In genomic region chr17:1724869-1725641, GRCh38 we compare ENCODE assay signal across 9 cellular contexts. TPM values are rescaled to one million over a fixed set of nuclear protein-coding genes. Genes with fewer than 3 reads are reported as not detected.
DNase-seq lines count a peak whose midpoint lies in the region; ATAC-seq, FAIRE-seq and TF ChIP-seq lines count a peak whose summit lies in the region.
"Had no signal": no experiment of that assay in that cellular context is flagged by ENCODE, and none has a peak within 500 bp of the region (broad histone marks: within the 10 kb centered on the region; RNA-seq: fewer than 3 reads in every experiment).

No MANE protein-coding gene starts in this region.

- CTCF ChIA-PET in endothelial cell of umbilical vein (lab: Charles Lee), result interaction anchor here (1.0 to 12.8 kb wide), 4 partner anchors 48 to 141 kb away, joined by 3 to 262 read pairs (median 6); no protein-coding TSS in a partner anchor

- POLR2A ChIA-PET in endothelial cell of umbilical vein (lab: Charles Lee), result no interaction called here
- POLR2A ChIA-PET in naive thymus-derived CD8-positive, alpha-beta T cell (lab: Charles Lee), result interaction anchor here (0.8 to 3.7 kb wide), 12 partner anchors 8 to 309 kb away, joined by 3 to 31 read pairs (median 4); partner anchors contain the start of genes RILP, RPA1, SERPINF1 and SMYD4

- peaks cover 2% of the 10 kb centered on the region for H3K79me2 ChIP-seq in endothelial cell of umbilical vein (ENCODE audit: control insufficient read depth, insufficient read depth, low read length)

- TSS peak; percentile 23 for BruUV-seq in endothelial cell of umbilical vein (replicated peaks; lab: Mats Ljungman, UMichigan)

- peaks cover 7% of the 10 kb centered on the region for H3K4me1 ChIP-seq in endothelial cell of umbilical vein (ENCODE audit: control insufficient read depth, extremely low read depth, insufficient read depth, low read length)

- H3K4me3 Mint-ChIP-seq in naive thymus-derived CD8-positive, alpha-beta T cell, result peak overlapping the region; percentile 65 to 87 (median 80)

- H3K27ac ChIP-seq in endothelial cell of umbilical vein (ENCODE audit: insufficient read depth, low read depth, low read length), result peak overlapping the region; percentile 13

- peaks cover 0 to 23% (median 4%) of the 10 kb centered on the region in 3 donors for H3K36me3 Mint-ChIP-seq in naive thymus-derived CD8-positive, alpha-beta T cell

- H3K4me1 Mint-ChIP-seq in naive thymus-derived CD8-positive, alpha-beta T cell, result peaks cover 22 to 62% (median 49%) of the 10 kb centered on the region in 4 donors

- no peaks in the 10 kb centered on the region for H3K9me1 ChIP-seq in endothelial cell of umbilical vein (replicated peaks; ENCODE audit: control insufficient read depth, extremely low read depth, insufficient read depth, low read length)

- H3K9me3 ChIP-seq in endothelial cell of umbilical vein (replicated peaks; ENCODE audit: control insufficient read depth, insufficient read depth, low read length), result no peaks in the 10 kb centered on the region

- H3K27me3 ChIP-seq in endothelial cell of umbilical vein (ENCODE audit: control insufficient read depth in 2 of 2, insufficient read depth in 2 of 2, low read length in 2 of 2), result no peaks in the 10 kb centered on the region

- peak overlapping the region; percentile 27 for H2AFZ ChIP-seq in endothelial cell of umbilical vein (ENCODE audit: low read depth, low read length)

- TF ChIP-seq POLR2A in GM12892 (IDR thresholded peaks at IDR 0.05; ENCODE audit: low read depth, low read length) (no peak), endothelial cell of umbilical vein (IDR thresholded peaks at IDR 0.05; ENCODE audit: low read depth, low read length) (no peak), GM18505 (IDR thresholded peaks at IDR 0.05; ENCODE audit: borderline replicate concordance, extremely low read depth, insufficient read depth, insufficient read length) (no peak)

- no peak for TF ChIP-seq CTCF in endothelial cell of umbilical vein (IDR thresholded peaks at IDR 0.05; ENCODE audit: extremely low read depth in 1 of 2, insufficient read depth in 1 of 2, low read depth in 1 of 2, low read length in 2 of 2)

- H3K27ac Mint-ChIP-seq in naive thymus-derived CD8-positive, alpha-beta T cell, result peak overlapping the region in 9 of 10 donors; percentile 31 to 91 (median 68)

- DNase-seq in GM12892 (ENCODE audit: insufficient read length), result no peak
- peak; percentile 37 for DNase-seq in RKO (ENCODE audit: low spot score)
- DNase-seq in endothelial cell of umbilical vein (ENCODE audit: low read depth, low spot score), result no peak
- DNase-seq in naive thymus-derived CD8-positive, alpha-beta T cell, result peak in 2 of 10 donors; percentile 14 to 61
- DNase-seq in SIG-M5 treated with dmso at 0.1 percent for 504 hours (lab: John Stamatoyannopoulos, UW; ENCODE audit: unreplicated experiment), result no peak
- no peak for DNase-seq in NCI-H2227 (lab: John Stamatoyannopoulos, UW; ENCODE audit: unreplicated experiment)

- no peaks in the 10 kb centered on the region for H3K36me3 ChIP-seq in endothelial cell of umbilical vein (ENCODE audit: control insufficient read depth in 2 of 2, extremely low read depth in 1 of 2, insufficient read depth in 2 of 2, low read length in 2 of 2)

- peak; percentile 42 for FAIRE-seq in GM12892 (lab: Jason Lieb, UNC)
- FAIRE-seq in endothelial cell of umbilical vein (lab: Jason Lieb, UNC), result no peak
- FAIRE-seq: TTC549 had no signal

- peak overlapping the region; percentile 41 for H3K9ac ChIP-seq in endothelial cell of umbilical vein (replicated peaks; ENCODE audit: extremely low read depth, insufficient read depth, low read length)

- peak overlapping the region; percentile 14 to 55 (median 16) for H3K4me3 ChIP-seq in endothelial cell of umbilical vein (replicated peaks in 1 of 3; ENCODE audit: insufficient read depth in 1 of 3, low read depth in 1 of 3, low read length in 3 of 3)

- no peaks in the 10 kb centered on the region for H4K20me1 ChIP-seq in endothelial cell of umbilical vein (replicated peaks; ENCODE audit: control insufficient read depth, extremely low read depth, insufficient read depth, low read length)

- dilution Hi-C loops in endothelial cell of umbilical vein (cut with MboI; ENCODE audit: extremely low pct_ligation_motif_present, low sequenced_read_pairs), result no loop called here

- ATAC-seq in HG02623 (IDR thresholded peaks at IDR 0.05; ENCODE audit: unreplicated experiment) (peak; percentile 21), GM18505 (IDR thresholded peaks at IDR 0.05; ENCODE audit: unreplicated experiment) (no peak)
- ATAC-seq in naive thymus-derived CD8-positive, alpha-beta T cell, result peak; percentile 51 to 67

- peak overlapping the region; percentile 54 for H3K4me2 ChIP-seq in endothelial cell of umbilical vein (ENCODE audit: insufficient read depth, low read length)

- no peaks in the 10 kb centered on the region for H3K27me3 Mint-ChIP-seq in naive thymus-derived CD8-positive, alpha-beta T cell

- no peaks in the 10 kb centered on the region for H3K9me3 Mint-ChIP-seq in naive thymus-derived CD8-positive, alpha-beta T cell

- intact Hi-C loops in endothelial cell of umbilical vein (cut with micrococcal nuclease), result loop anchor here (2.0 kb wide), 1 partner anchor 104 kb away; the partner anchor contains the start of gene SMYD4

RNA-seq across cellular contexts. Expression of gene WDR81, which starts 0.6 kb away (rescaled TPM):
- polyA plus RNA-seq in GM12892 (2012; ENCODE audit: missing spikeins), result 3.1 TPM
- 16.5 and 17.3 TPM in 2 replicates for total RNA-seq in endothelial cell of umbilical vein
- polyA plus RNA-seq in endothelial cell of umbilical vein, result 10.4 and 12.1 TPM in 2 replicates
- polyA plus RNA-seq in endothelial cell of umbilical vein (2011; cell fraction: cytosol; rRNA removed), result 5.0 and 7.6 TPM in 2 replicates
- 18.5 and 22.3 TPM in 2 replicates for polyA plus RNA-seq in endothelial cell of umbilical vein (2011; cell fraction: nucleus; rRNA removed)
- 10.1 and 11.7 TPM in 2 replicates for polyA plus RNA-seq in endothelial cell of umbilical vein (2012)
- 10.2 and 10.9 TPM in 2 replicates for polyA minus RNA-seq in endothelial cell of umbilical vein
- polyA minus RNA-seq in endothelial cell of umbilical vein (2011; cell fraction: cytosol; rRNA and poly(A)+ RNA removed), result 12.5 TPM
- 9.7 and 18.8 TPM in 2 replicates for polyA minus RNA-seq in endothelial cell of umbilical vein (2011; cell fraction: nucleus; rRNA and poly(A)+ RNA removed)
- 10 to 100 TPM; 48.2 to 50.7 TPM for total RNA-seq in naive thymus-derived CD8-positive, alpha-beta T cell
- polyA plus RNA-seq in naive thymus-derived CD8-positive, alpha-beta T cell, result 10 to 100 TPM in 1 of 3 donors, 1 to 10 TPM in 2; 6.8 to 20.6 (median 9.2) TPM

RNA-seq across cellular contexts. Expression of gene TLCD2, which starts 14.9 kb away (rescaled TPM):
- polyA plus RNA-seq in GM12892 (2012; ENCODE audit: missing spikeins), result 0.08 TPM
- total RNA-seq in endothelial cell of umbilical vein, result 1.7 and 2.1 TPM in 2 replicates
- polyA plus RNA-seq in endothelial cell of umbilical vein, result 0.72 TPM in 2 replicates
- 0.75 and 0.83 TPM in 2 replicates for polyA plus RNA-seq in endothelial cell of umbilical vein (2011; cell fraction: cytosol; rRNA removed)
- polyA plus RNA-seq in endothelial cell of umbilical vein (2011; cell fraction: nucleus; rRNA removed), result 0.70 and 0.83 TPM in 2 replicates
- 1.6 and 2.4 TPM in 2 replicates for polyA plus RNA-seq in endothelial cell of umbilical vein (2012)
- polyA minus RNA-seq in endothelial cell of umbilical vein, result 0.98 and 1.0 TPM in 2 replicates
- polyA minus RNA-seq in endothelial cell of umbilical vein (2011; cell fraction: cytosol; rRNA and poly(A)+ RNA removed), result 1.6 TPM
- 0.24 and 0.38 TPM in 2 replicates for polyA minus RNA-seq in endothelial cell of umbilical vein (2011; cell fraction: nucleus; rRNA and poly(A)+ RNA removed)
- not detected for total RNA-seq in naive thymus-derived CD8-positive, alpha-beta T cell
- polyA plus RNA-seq in naive thymus-derived CD8-positive, alpha-beta T cell, result not detected

RNA-seq across cellular contexts. Expression of gene SERPINF2, which starts 17.6 kb away (rescaled TPM):
- polyA plus RNA-seq in GM12892 (2012; ENCODE audit: missing spikeins), result not detected
- 0.30 TPM in 1 of 2 replicates, not detected in the other for total RNA-seq in endothelial cell of umbilical vein
- 0.03 and 0.14 TPM in 2 replicates for polyA plus RNA-seq in endothelial cell of umbilical vein
- 0.06 and 0.09 TPM in 2 replicates for polyA plus RNA-seq in endothelial cell of umbilical vein (2011; cell fraction: cytosol; rRNA removed)
- polyA plus RNA-seq in endothelial cell of umbilical vein (2011; cell fraction: nucleus; rRNA removed), result 0.11 and 0.21 TPM in 2 replicates
- polyA plus RNA-seq in endothelial cell of umbilical vein (2012), result 0.12 TPM in 1 of 2 replicates, not detected in the other
- polyA minus RNA-seq in endothelial cell of umbilical vein, result 0.15 TPM in 1 of 2 replicates, not detected in the other
- polyA minus RNA-seq in endothelial cell of umbilical vein (2011; cell fraction: cytosol; rRNA and poly(A)+ RNA removed), result 1.5 TPM
- not detected in 2 replicates for polyA minus RNA-seq in endothelial cell of umbilical vein (2011; cell fraction: nucleus; rRNA and poly(A)+ RNA removed)
- total RNA-seq in naive thymus-derived CD8-positive, alpha-beta T cell, result 1 to 10 TPM in 1 of 2 experiments, under 1 TPM in 1; 0.85 to 1.5 TPM
- polyA plus RNA-seq in naive thymus-derived CD8-positive, alpha-beta T cell, result under 1 TPM in 2 of 3 donors, not detected in 1; 0.10 to 0.25 TPM

RNA-seq across cellular contexts. Expression of gene SERPINF1, which starts 36.8 kb away (rescaled TPM):
- polyA plus RNA-seq in GM12892 (2012; ENCODE audit: missing spikeins), result 4.1 TPM
- not detected in 2 replicates for total RNA-seq in endothelial cell of umbilical vein
- not detected in 2 replicates for polyA plus RNA-seq in endothelial cell of umbilical vein
- polyA plus RNA-seq in endothelial cell of umbilical vein (2011; cell fraction: cytosol; rRNA removed), result not detected in 2 replicates
- not detected in 2 replicates for polyA plus RNA-seq in endothelial cell of umbilical vein (2011; cell fraction: nucleus; rRNA removed)
- 0.85 and 0.87 TPM in 2 replicates for polyA plus RNA-seq in endothelial cell of umbilical vein (2012)
- polyA minus RNA-seq in endothelial cell of umbilical vein, result 1.6 and 3.4 TPM in 2 replicates
- polyA minus RNA-seq in endothelial cell of umbilical vein (2011; cell fraction: cytosol; rRNA and poly(A)+ RNA removed), result not detected
- not detected in 2 replicates for polyA minus RNA-seq in endothelial cell of umbilical vein (2011; cell fraction: nucleus; rRNA and poly(A)+ RNA removed)
- total RNA-seq in naive thymus-derived CD8-positive, alpha-beta T cell, result 10 to 100 TPM; 12.4 to 13.9 TPM
- 10 to 100 TPM in 2 of 3 donors, 1 to 10 TPM in 1; 8.0 to 32.4 (median 21.7) TPM for polyA plus RNA-seq in naive thymus-derived CD8-positive, alpha-beta T cell

RNA-seq across cellular contexts. Expression of gene PRPF8, which starts 40.4 kb away (rescaled TPM):
- polyA plus RNA-seq in GM12892 (2012; ENCODE audit: missing spikeins), result 119 TPM
- total RNA-seq in endothelial cell of umbilical vein, result 282 and 301 TPM in 2 replicates
- 215 and 230 TPM in 2 replicates for polyA plus RNA-seq in endothelial cell of umbilical vein
- 140 and 162 TPM in 2 replicates for polyA plus RNA-seq in endothelial cell of umbilical vein (2011; cell fraction: cytosol; rRNA removed)
- polyA plus RNA-seq in endothelial cell of umbilical vein (2011; cell fraction: nucleus; rRNA removed), result 382 and 429 TPM in 2 replicates
- polyA plus RNA-seq in endothelial cell of umbilical vein (2012), result 185 and 188 TPM in 2 replicates
- polyA minus RNA-seq in endothelial cell of umbilical vein, result 426 and 435 TPM in 2 replicates
- polyA minus RNA-seq in endothelial cell of umbilical vein (2011; cell fraction: cytosol; rRNA and poly(A)+ RNA removed), result 351 TPM
- polyA minus RNA-seq in endothelial cell of umbilical vein (2011; cell fraction: nucleus; rRNA and poly(A)+ RNA removed), result 222 and 293 TPM in 2 replicates
- 100 to 1,000 TPM; 523 to 532 TPM for total RNA-seq in naive thymus-derived CD8-positive, alpha-beta T cell
- polyA plus RNA-seq in naive thymus-derived CD8-positive, alpha-beta T cell, result 100 to 1,000 TPM; 133 to 227 (median 176) TPM
